In genomic region chrX:49155900-49156837, GRCh38 we compare ENCODE assay signal across 6 cellular contexts. TPM values are rescaled to one million over a fixed set of nuclear protein-coding genes. Genes with fewer than 3 reads are reported as not detected.
DNase-seq lines count a peak whose midpoint lies in the region; ATAC-seq and TF ChIP-seq lines count a peak whose summit lies in the region.

No MANE protein-coding gene starts in this region.

- no peaks in the 10 kb centered on the region for H3K27me3 Mint-ChIP-seq in CD14-positive monocyte (ENCODE audit: low read depth in 3 of 3)

- peak overlapping the region; percentile 82 to 91 for H3K4me3 Mint-ChIP-seq in CD14-positive monocyte

- peak overlapping the region; percentile 56 for H3K4me3 ChIP-seq in fibroblast of pulmonary artery (replicated peaks; ENCODE audit: low read depth, low read length)

- peaks cover 20% of the 10 kb centered on the region for H3K4me1 Mint-ChIP-seq in CD14-positive monocyte

- TF ChIP-seq CTCF in CD14-positive monocyte (IDR thresholded peaks at IDR 0.05) (peak; percentile 68), fibroblast of pulmonary artery (IDR thresholded peaks at IDR 0.05; ENCODE audit: low read length, missing control alignments) (peak; percentile 29)

- intact Hi-C loops in CD14-positive monocyte (cut with micrococcal nuclease): no loop called here
- intact Hi-C loops in sciatic nerve (cut with DNase I): no loop called here

- peak overlapping the region; percentile 96 to 98 (median 97) for H3K27ac Mint-ChIP-seq in CD14-positive monocyte

- H3K9me3 Mint-ChIP-seq in CD14-positive monocyte: peaks cover 0 to 13% (median 5%) of the 10 kb centered on the region in 7 donors

- no peaks in the 10 kb centered on the region for H3K36me3 Mint-ChIP-seq in CD14-positive monocyte

- DNase-seq in CD14-positive monocyte (ENCODE audit: low spot score) (peak; percentile 84), NCI-H1694 treated with DMSO at 0.1 percent for 48 hours (lab: John Stamatoyannopoulos, UW) (peak; percentile 65), fibroblast of pulmonary artery (ENCODE audit: low read depth) (peak; percentile 88), sciatic nerve (ENCODE audit: low spot score) (peak; percentile 93)
- peak; percentile 82 to 86 for DNase-seq in activated CD4-positive, alpha-beta T cell treated with anti-CD3 and anti-CD28 coated beads, Interleukin-2, amount 50 U/mL, for 48 hours

- peak; percentile 90 for ATAC-seq in GM21825 (IDR thresholded peaks at IDR 0.05; ENCODE audit: unreplicated experiment)
- peak; percentile 96 for ATAC-seq in sciatic nerve

RNA-seq across cellular contexts. Expression of gene MAGIX, which starts 6.4 kb away (rescaled TPM):
- polyA plus RNA-seq in CD14-positive monocyte: 1 to 10 TPM; 1.1 to 2.0 TPM
- 1.0 TPM for total RNA-seq in sciatic nerve

RNA-seq across cellular contexts. Expression of gene PLP2, which starts 15.5 kb away (rescaled TPM):
- 100 to 1,000 TPM; 280 to 374 TPM for polyA plus RNA-seq in CD14-positive monocyte
- 103 TPM for total RNA-seq in sciatic nerve

RNA-seq across cellular contexts. Expression of gene PRICKLE3, which starts 30.0 kb away (rescaled TPM):
- 1 to 10 TPM; 4.4 to 5.4 TPM for polyA plus RNA-seq in CD14-positive monocyte
- 9.9 TPM for total RNA-seq in sciatic nerve

RNA-seq across cellular contexts. Expression of gene GPKOW, which starts 32.6 kb away (rescaled TPM):
- 10 to 100 TPM; 18.1 to 23.1 TPM for polyA plus RNA-seq in CD14-positive monocyte
- 20.5 TPM for total RNA-seq in sciatic nerve

RNA-seq across cellular contexts. Expression of gene SYP, which starts 43.8 kb away (rescaled TPM):
- polyA plus RNA-seq in CD14-positive monocyte: under 1 TPM; 0.27 to 0.68 TPM
- 4.2 TPM for total RNA-seq in sciatic nerve

Comparison
In these comparisons a context has a peak if more than half of its experiments do, and no peak if none do; other contexts are left out.
1. Peak in every context shown above with its lines: DNase-seq, ATAC-seq and H3K4me3 ChIP-seq.